Comparison of ENCODE assay signal across 8 cellular contexts in genomic region chr9:130172161-130172857, GRCh38. TPM values are rescaled to one million over a fixed set of nuclear protein-coding genes. Genes with fewer than 3 reads are reported as not detected.
DNase-seq lines count a peak whose midpoint lies in the region; ATAC-seq and TF ChIP-seq lines count a peak whose summit lies in the region.

Gene NCS1, plus strand, starts transcription at chr9:130172404. Its CDS starts 260 bp downstream, at chr9:130172664.

- no peaks in the 10 kb centered on the region for H3K36me3 Mint-ChIP-seq in T-helper 17 cell (ENCODE audit: low read depth)

- H3K4me1 Mint-ChIP-seq in T-helper 17 cell, result peaks cover 12% of the 10 kb centered on the region

- H3K9me3 ChIP-seq in HUES6 (ENCODE audit: control insufficient read depth, insufficient read depth, low read depth, low read length) (no peaks in the 10 kb centered on the region), T-helper 17 cell (ENCODE audit: control insufficient read depth, low read length, poor library complexity, severe bottlenecking) (no peaks in the 10 kb centered on the region), psoas muscle (no peaks in the 10 kb centered on the region), vagina (no peaks in the 10 kb centered on the region)

- 0 to 1% (median 0%) methylated on average over 20 to 99 of the region's 101 CpGs for WGBS in psoas muscle, 3 donors

- ATAC-seq in T-helper 17 cell (peak; percentile 72), psoas muscle (peak; percentile 76 to 92 (median 85)), HG03108 (IDR thresholded peaks at IDR 0.05; ENCODE audit: unreplicated experiment) (no peak)

- H3K27ac ChIP-seq in HUES6 (ENCODE audit: low read depth, low read length), result no peak within 1 kb of the TSS
- no peak within 1 kb of the TSS for H3K27ac ChIP-seq in psoas muscle
- peak within 1 kb of the TSS; percentile 88 for H3K27ac ChIP-seq in vagina

- peak within 1 kb of the TSS; percentile 40 for H3K9ac ChIP-seq in HUES6 (ENCODE audit: low read length)

- intact Hi-C loops in psoas muscle (cut with DNase I), result no loop called here
- intact Hi-C loops in vagina (cut with DNase I), result loop anchor here (5.0 to 10.0 kb wide), 2 partner anchors 65 to 172 kb away; no protein-coding TSS in a partner anchor

- peaks cover 13% of the 10 kb centered on the region for H3K27me3 Mint-ChIP-seq in T-helper 17 cell

- no peaks in the 10 kb centered on the region for H3K27me3 ChIP-seq in HUES6 (ENCODE audit: control insufficient read depth, insufficient read depth, low read length)
- H3K27me3 ChIP-seq in psoas muscle (ENCODE audit: insufficient read depth in 3 of 3, low read length in 2 of 3), result peaks cover 0 to 14% (median 12%) of the 10 kb centered on the region in 3 donors
- H3K27me3 ChIP-seq in vagina, result no peaks in the 10 kb centered on the region

- no peak for TF ChIP-seq POLR2A in vagina (IDR thresholded peaks at IDR 0.05)

- H3K36me3 ChIP-seq in HUES6 (ENCODE audit: control insufficient read depth, insufficient read depth, low read length), result no peaks in the 10 kb centered on the region
- no peaks in the 10 kb centered on the region for H3K36me3 ChIP-seq in psoas muscle (ENCODE audit: insufficient read depth in 1 of 2, low read depth in 1 of 2)
- H3K36me3 ChIP-seq in vagina, result no peaks in the 10 kb centered on the region

- in situ Hi-C loops in astrocyte of the spinal cord (cut with HindIII; ENCODE audit: low sequenced_read_pairs), result no loop called here

- H3K4me3 ChIP-seq in HUES6 (ENCODE audit: low read depth, low read length) (peak within 1 kb of the TSS; percentile 62), astrocyte of the spinal cord (ENCODE audit: low read depth, low read length) (peak within 1 kb of the TSS; percentile 68), psoas muscle (peak within 1 kb of the TSS; percentile 64), vagina (peak within 1 kb of the TSS; percentile 69 to 97)

- peaks cover 19% of the 10 kb centered on the region for H3K4me1 ChIP-seq in HUES6 (ENCODE audit: control insufficient read depth, insufficient read depth, low read length)
- H3K4me1 ChIP-seq in psoas muscle, result peaks cover 5% of the 10 kb centered on the region
- peaks cover 33% of the 10 kb centered on the region for H3K4me1 ChIP-seq in vagina

- no peak for TF ChIP-seq CTCF in astrocyte of the spinal cord (IDR thresholded peaks at IDR 0.05; ENCODE audit: low read depth, low read length)
- no peak for TF ChIP-seq CTCF in psoas muscle (IDR thresholded peaks at IDR 0.05)
- no peak for TF ChIP-seq CTCF in vagina (IDR thresholded peaks at IDR 0.05)

- DNase-seq in AG20443 (ENCODE audit: low spot score) (peak; percentile 99), T-helper 17 cell (peak in 1 of 3 donors; percentile 27), astrocyte of the spinal cord (ENCODE audit: low read depth, low spot score) (peak; percentile 54), hepatic stellate cell (ENCODE audit: low spot score) (peak; percentile 96), psoas muscle (peak; percentile 78 to 83), vagina (ENCODE audit: extremely low spot score in 2 of 2) (no peak)

- H3K4me3 Mint-ChIP-seq in T-helper 17 cell, result peak within 1 kb of the TSS; percentile 84

- no peak within 1 kb of the TSS for H3K27ac Mint-ChIP-seq in T-helper 17 cell

RNA-seq across cellular contexts. Expression of gene NCS1, which starts in this region (rescaled TPM):
- under 1 TPM; 0.12 to 0.31 TPM for total RNA-seq in T-helper 17 cell
- 1 to 10 TPM; 2.9 to 7.5 (median 3.8) TPM for total RNA-seq in psoas muscle
- 1 to 10 TPM; 3.6 to 5.0 (median 3.8) TPM for polyA plus RNA-seq in psoas muscle
- 20.4 TPM for total RNA-seq in vagina

Comparison
In these comparisons a context has a peak if more than half of its experiments do, and no peak if none do; other contexts are left out.
1. Peak in ATAC-seq in T-helper 17 cell; RNA of the gene not detected or under 1 TPM.
2. DNase-seq: peak in AG20443 (single experiment), astrocyte of the spinal cord (single experiment), hepatic stellate cell (single experiment) and psoas muscle (2 of 2); none in vagina (0 of 2).
3. Peak in every context shown above with its lines, with median percentiles within 50 percentile points of each other: H3K4me3 ChIP-seq.